ENCODE assay signal across 9 cellular contexts in the genomic region with DNA sequence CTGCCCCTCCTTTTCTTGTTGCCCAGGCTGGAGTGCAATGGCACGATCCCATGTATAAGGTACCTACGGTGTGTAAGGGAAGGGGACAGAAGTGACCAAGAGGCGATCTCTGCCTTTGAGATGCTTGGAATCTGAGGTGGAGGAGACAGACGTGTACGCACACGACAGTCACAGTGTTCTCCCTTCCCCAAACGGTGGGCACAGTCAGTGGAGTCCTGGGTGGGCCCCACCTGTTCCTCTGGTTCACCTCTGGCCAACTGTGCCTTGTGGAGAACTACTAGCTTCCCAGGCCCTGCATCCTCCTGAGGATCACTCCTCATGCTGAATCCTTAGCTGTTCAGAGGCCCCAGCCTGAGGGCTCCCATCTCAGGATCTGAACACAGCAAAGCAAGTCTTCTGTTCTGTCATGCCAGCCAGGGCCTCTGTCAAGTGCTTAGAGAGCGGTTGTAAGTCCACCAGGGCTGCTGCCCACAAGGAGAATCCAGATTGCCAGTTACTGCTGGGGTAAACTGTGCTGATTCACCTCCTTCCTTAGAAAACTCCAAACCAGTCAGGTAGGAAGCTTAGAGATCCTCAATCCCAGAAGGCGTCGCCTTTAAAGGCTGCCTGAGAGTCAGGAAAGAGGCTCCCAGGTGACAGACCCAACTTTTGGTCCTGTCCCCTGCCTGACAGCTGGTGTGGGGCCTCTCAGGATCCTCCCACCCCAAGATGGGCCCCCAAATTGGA. TPM values are rescaled to one million over a fixed set of nuclear protein-coding genes. Genes with fewer than 3 reads are reported as not detected.
DNase-seq lines count a peak whose midpoint lies in the region; TF ChIP-seq lines count a peak whose summit lies in the region.
"Had no signal": no experiment of that assay in that cellular context is flagged by ENCODE, and none has a peak within 500 bp of the region (broad histone marks: within the 10 kb centered on the region; RNA-seq: fewer than 3 reads in every experiment).

No MANE protein-coding gene starts in this region.

- no peaks in the 10 kb centered on the region for H3K27me3 Mint-ChIP-seq in activated T-cell treated with anti-CD3 and anti-CD28 coated beads, Interleukin-2, amount 50 U/mL, for 24 hours
- H3K27me3 Mint-ChIP-seq in activated naive CD8-positive, alpha-beta T cell = no peaks in the 10 kb centered on the region

- H3K27me3 ChIP-seq in testis = no peaks in the 10 kb centered on the region

- H3K36me3 Mint-ChIP-seq in activated T-cell treated with anti-CD3 and anti-CD28 coated beads, Interleukin-2, amount 50 U/mL, for 24 hours (ENCODE audit: low read depth) = peaks cover 24% of the 10 kb centered on the region
- no peaks in the 10 kb centered on the region for H3K36me3 Mint-ChIP-seq in activated naive CD8-positive, alpha-beta T cell

- H3K4me3 Mint-ChIP-seq in activated T-cell treated with anti-CD3 and anti-CD28 coated beads, Interleukin-2, amount 50 U/mL, for 24 hours = peak overlapping the region; percentile 89
- H3K4me3 Mint-ChIP-seq in activated naive CD8-positive, alpha-beta T cell = peak overlapping the region; percentile 90

- peaks cover 25% of the 10 kb centered on the region for H3K4me1 ChIP-seq in testis

- H3K27ac ChIP-seq in substantia nigra (ENCODE audit: low read depth, low read length, poor library complexity, severe bottlenecking) = peak overlapping the region; percentile 90
- peak overlapping the region in 1 of 2 donors; percentile 90 for H3K27ac ChIP-seq in testis

- peak overlapping the region; percentile 86 for H3K27ac Mint-ChIP-seq in activated T-cell treated with anti-CD3 and anti-CD28 coated beads, Interleukin-2, amount 50 U/mL, for 24 hours
- peak overlapping the region; percentile 92 for H3K27ac Mint-ChIP-seq in activated naive CD8-positive, alpha-beta T cell

- H3K9me3 Mint-ChIP-seq in activated T-cell treated with anti-CD3 and anti-CD28 coated beads, Interleukin-2, amount 50 U/mL, for 24 hours = no peaks in the 10 kb centered on the region
- H3K9me3 Mint-ChIP-seq in activated naive CD8-positive, alpha-beta T cell (ENCODE audit: low read depth) = no peaks in the 10 kb centered on the region

- no peak overlapping the region for H3K4me3 ChIP-seq in testis

- WGBS in testis, 2 donors = 81 to 82% methylated on average over 10 of the region's 10 CpGs

- no peaks in the 10 kb centered on the region for H3K36me3 ChIP-seq in testis (ENCODE audit: low read depth, missing control alignments)

- DNase-seq in activated T-cell treated with anti-CD3 and anti-CD28 coated beads, Interleukin-2, amount 50 U/mL, for 24 hours = no peak
- no peak for DNase-seq in activated T-cell treated with anti-CD3 and anti-CD28 coated beads for 4 hours
- peak; percentile 18 for DNase-seq in kidney tubule cell (ENCODE audit: low spot score)
- DNase-seq in substantia nigra (lab: John Stamatoyannopoulos, UW) = no peak
- DNase-seq in GOT3 (lab: John Stamatoyannopoulos, UW) = no peak
- DNase-seq in testis = no peak
- no peak for DNase-seq in stimulated activated CD4-positive, alpha-beta T cell treated with anti-CD3 and anti-CD28 coated beads, Interleukin-1b, Interleukin-23, amount 100 ng/mL, for 48 hours

- no peak for TF ChIP-seq POLR2A in testis (IDR thresholded peaks at IDR 0.05)

- intact Hi-C loops in testis (cut with DNase I; ENCODE audit: low total_unique reads) = no loop called here

- H3K4me1 Mint-ChIP-seq in activated T-cell treated with anti-CD3 and anti-CD28 coated beads, Interleukin-2, amount 50 U/mL, for 24 hours (ENCODE audit: low read depth) = peaks cover 55% of the 10 kb centered on the region
- H3K4me1 Mint-ChIP-seq in activated naive CD8-positive, alpha-beta T cell (ENCODE audit: low read depth) = peaks cover 38% of the 10 kb centered on the region

- H3K9me3 ChIP-seq in testis = no peaks in the 10 kb centered on the region
- H3K9me3 ChIP-seq: mucosa of descending colon had no signal

- no peak for TF ChIP-seq CTCF in testis (IDR thresholded peaks at IDR 0.05)

RNA-seq across cellular contexts. Expression of a gene that starts 1.6 kb away (rescaled TPM):
- 10 to 100 TPM; 40.4 to 42.5 TPM for total RNA-seq in testis
- 15.5 TPM for polyA plus RNA-seq in testis (ENCODE audit: insufficient read depth, low read depth, low replicate concordance)

RNA-seq across cellular contexts. Expression of a gene that starts 20.2 kb away (rescaled TPM):
- 1 to 10 TPM; 2.8 to 5.0 TPM for total RNA-seq in testis
- polyA plus RNA-seq in testis (ENCODE audit: insufficient read depth, low read depth, low replicate concordance) = 5.8 TPM
